Comparison of ENCODE assay signal across 2 cellular contexts in the genomic region with DNA sequence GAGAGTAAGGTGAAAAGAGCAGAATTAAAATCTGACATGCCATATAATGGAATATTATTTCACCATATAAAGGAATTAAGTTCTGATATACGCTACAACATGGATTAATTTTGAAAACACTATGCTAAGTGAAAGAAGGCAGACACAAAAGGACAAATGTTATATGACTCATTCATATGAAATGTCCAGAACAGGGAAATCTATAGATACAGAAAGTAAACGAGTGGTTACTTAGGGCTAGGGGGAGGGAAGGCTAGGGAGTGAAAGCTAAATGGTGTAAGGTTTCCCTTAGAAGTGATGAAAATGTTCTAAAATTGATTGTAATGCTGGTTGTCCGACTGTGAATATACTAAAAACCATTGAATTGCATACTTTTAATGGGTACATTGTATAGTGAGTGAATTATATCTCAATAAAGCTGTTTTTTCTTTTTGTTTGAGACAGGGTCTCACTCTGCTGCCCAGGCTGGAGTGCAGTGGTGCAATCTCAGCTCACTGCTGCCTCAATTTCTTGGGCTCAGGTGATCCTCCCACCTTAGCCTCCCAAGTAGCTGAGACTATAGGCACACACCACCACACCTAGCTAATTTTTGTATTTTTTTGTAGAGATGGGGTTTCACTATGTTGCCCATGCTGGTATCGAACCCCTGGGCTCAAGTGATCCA.
A peak's percentile ranks its signal among the peaks of the same experiment; 100 is the strongest.
TF ChIP-seq lines count a peak whose summit lies in the region.

No MANE protein-coding gene starts in this region.

TF ChIP-seq in HepG2, 621 proteins besides CTCF, POLR2A, EP300 and RAD21 (continued from another document):
- TF ChIP-seq, protein P1, sequence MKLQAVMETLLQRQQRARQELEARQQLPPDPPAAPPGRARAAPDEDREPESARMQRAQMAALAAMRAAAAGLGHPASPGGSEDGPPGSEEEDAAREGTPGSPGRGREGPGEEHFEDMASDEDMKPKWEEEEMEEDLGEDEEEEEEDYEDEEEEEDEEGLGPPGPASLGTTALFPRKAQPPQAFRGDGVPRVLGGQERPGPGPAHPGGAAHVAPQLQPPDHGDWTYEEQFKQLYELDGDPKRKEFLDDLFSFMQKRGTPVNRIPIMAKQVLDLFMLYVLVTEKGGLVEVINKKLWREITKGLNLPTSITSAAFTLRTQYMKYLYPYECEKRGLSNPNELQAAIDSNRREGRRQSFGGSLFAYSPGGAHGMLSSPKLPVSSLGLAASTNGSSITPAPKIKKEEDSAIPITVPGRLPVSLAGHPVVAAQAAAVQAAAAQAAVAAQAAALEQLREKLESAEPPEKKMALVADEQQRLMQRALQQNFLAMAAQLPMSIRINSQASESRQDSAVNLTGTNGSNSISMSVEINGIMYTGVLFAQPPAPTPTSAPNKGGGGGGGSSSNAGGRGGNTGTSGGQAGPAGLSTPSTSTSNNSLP (IDR thresholded peaks at IDR 0.05; ENCODE audit: low read depth, low read length), result peak; percentile 32; the same call in 1 of the 2 replicates
- TF ChIP-seq TSC22D2 (CRISPR knock-in tag; IDR thresholded peaks at IDR 0.05; ENCODE audit: borderline replicate concordance), result no peak

TF ChIP-seq in SK-N-SH treated with all-trans-retinoic acid at 6 μM for 48 hours, 23 proteins besides CTCF, POLR2A, EP300 and RAD21:
- 0 out of 2 replicates have a peak, but pooled peaks have one; percentile 14 for TF ChIP-seq ISL1 (CRISPR knock-in tag; IDR thresholded peaks at IDR 0.05)
- no peak for TF ChIP-seq ZNF8 (CRISPR knock-in tag; IDR thresholded peaks at IDR 0.05)
- no peak for TF ChIP-seq BACH2 (CRISPR knock-in tag; IDR thresholded peaks at IDR 0.05; ENCODE audit: borderline replicate concordance)
- no peak for TF ChIP-seq GLIS3 (CRISPR knock-in tag; IDR thresholded peaks at IDR 0.05)
